Comparison of ENCODE assay signal across 20 cellular contexts in the genomic region with DNA sequence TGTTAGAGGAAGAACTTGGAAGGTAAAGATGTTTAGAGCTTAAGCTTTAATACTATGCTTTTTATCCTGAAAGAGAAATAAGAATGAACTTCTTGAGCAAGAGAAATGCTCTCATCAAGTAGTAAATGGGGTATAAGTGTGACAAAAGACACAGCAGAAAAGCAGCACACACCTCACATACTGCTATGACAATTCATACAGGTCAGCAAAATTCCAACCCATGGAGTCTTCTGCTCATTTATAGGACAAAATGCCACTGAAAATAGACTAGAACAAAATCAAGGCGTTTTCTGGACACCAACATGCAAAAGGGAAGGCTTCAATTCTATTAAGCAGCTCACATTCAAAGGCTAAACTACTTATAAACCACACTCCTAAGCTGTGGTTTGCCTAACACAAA.
A peak's percentile ranks its signal among the peaks of the same experiment; 100 is the strongest.
DNase-seq lines count a peak whose midpoint lies in the region; ATAC-seq, FAIRE-seq and TF ChIP-seq lines count a peak whose summit lies in the region.
"Had no signal": no experiment of that assay in that cellular context is flagged by ENCODE, and none has a peak within 500 bp of the region (broad histone marks: within the 10 kb centered on the region; RNA-seq: fewer than 3 reads in every experiment).

No MANE protein-coding gene starts in this region.

- H3K27me3 Mint-ChIP-seq in CD4-positive, alpha-beta T cell, result no peaks in the 10 kb centered on the region
- H3K27me3 Mint-ChIP-seq in central memory CD8-positive, alpha-beta T cell, result no peaks in the 10 kb centered on the region

- H3K4me3 Mint-ChIP-seq in CD4-positive, alpha-beta T cell, result no peak overlapping the region
- H3K4me3 Mint-ChIP-seq in central memory CD8-positive, alpha-beta T cell, result no peak overlapping the region
- H3K4me3 Mint-ChIP-seq: CD8-positive, alpha-beta T cell had no signal

- H3K9me3 ChIP-seq in CD4-positive, alpha-beta T cell (ENCODE audit: control insufficient read depth, low read length), result no peaks in the 10 kb centered on the region
- H3K9me3 ChIP-seq: BLaER1, MG63 had no signal

- no peak for DNase-seq in CD4-positive, alpha-beta T cell
- DNase-seq in D721Med (ENCODE audit: insufficient read length, low spot score) (no peak), RPMI8226 (peak; percentile 9), cerebellar cortex (ENCODE audit: low spot score) (no peak), RWPE1 (ENCODE audit: low spot score) (no peak), NCI-H69 (lab: John Stamatoyannopoulos, UW) (no peak)
- DNase-seq in central memory CD8-positive, alpha-beta T cell (ENCODE audit: low spot score in 2 of 2), result no peak
- DNase-seq: ACHN; CD8-positive, alpha-beta T cell; DMS153; MG63; NCI-H1048; NCI-H1436; NCI-H187 treated with DMSO at 0.1 percent for 48 hours; NCI-H345; NCI-H524; SHP77 had no signal

- ATAC-seq in CD4-positive, alpha-beta T cell (ENCODE audit: poor library complexity), result no peak
- no peak for ATAC-seq in central memory CD8-positive, alpha-beta T cell (replicated peaks; ENCODE audit: extremely low read depth, poor library complexity, severe bottlenecking)
- no peak for ATAC-seq in HG03469 (IDR thresholded peaks at IDR 0.05; ENCODE audit: unreplicated experiment)
- ATAC-seq: CD8-positive, alpha-beta T cell had no signal

- CTCF ChIA-PET in CD4-positive, alpha-beta T cell (lab: Charles Lee), result no interaction called here
- CTCF ChIA-PET in RWPE1 (lab: Yijun Ruan, JAX), result interaction anchor here (0.6 to 0.7 kb wide), 3 partner anchors 57 to 931 kb away, joined by 3 read pairs; no protein-coding TSS in a partner anchor

- H3K27ac Mint-ChIP-seq in CD4-positive, alpha-beta T cell, result peak overlapping the region; percentile 33
- peak overlapping the region; percentile 39 for H3K27ac Mint-ChIP-seq in central memory CD8-positive, alpha-beta T cell (ENCODE audit: low read depth)
- H3K27ac Mint-ChIP-seq: CD8-positive, alpha-beta T cell had no signal

- H3K4me1 Mint-ChIP-seq in CD4-positive, alpha-beta T cell (ENCODE audit: low read depth), result peaks cover 4% of the 10 kb centered on the region
- H3K4me1 Mint-ChIP-seq in central memory CD8-positive, alpha-beta T cell, result peaks cover 9% of the 10 kb centered on the region

- intact Hi-C loops in CD4-positive, alpha-beta T cell (cut with DNase I, micrococcal nuclease), result no loop called here

- no peak for TF ChIP-seq CTCF in CD4-positive, alpha-beta T cell (IDR thresholded peaks at IDR 0.05)
- TF ChIP-seq CTCF in D721Med (IDR thresholded peaks at IDR 0.05; ENCODE audit: insufficient read depth, missing control alignments), result no peak
- TF ChIP-seq CTCF in RWPE1 (conservative IDR thresholded peaks at IDR 0.05; ENCODE audit: low read depth), result no peak

- peaks cover 39% of the 10 kb centered on the region for H3K36me3 Mint-ChIP-seq in CD4-positive, alpha-beta T cell (ENCODE audit: low read depth)
- peaks cover 11% of the 10 kb centered on the region for H3K36me3 Mint-ChIP-seq in central memory CD8-positive, alpha-beta T cell (ENCODE audit: insufficient read depth)

- H3K9me3 Mint-ChIP-seq in CD4-positive, alpha-beta T cell, result no peaks in the 10 kb centered on the region
- no peaks in the 10 kb centered on the region for H3K9me3 Mint-ChIP-seq in central memory CD8-positive, alpha-beta T cell
- H3K9me3 Mint-ChIP-seq: CD8-positive, alpha-beta T cell had no signal

- POLR2A ChIA-PET in CD4-positive, alpha-beta T cell (lab: Charles Lee), result no interaction called here
- POLR2A ChIA-PET in RWPE1 (lab: Yijun Ruan, JAX; ENCODE audit: low non-redundant PET), result no interaction called here

- H3K27ac ChIP-seq in CD4-positive, alpha-beta T cell (ENCODE audit: low read depth, low read length), result no peak overlapping the region
- no peak overlapping the region for H3K27ac ChIP-seq in RWPE1
- H3K27ac ChIP-seq: BLaER1 had no signal

- FAIRE-seq in D721Med (lab: Jason Lieb, UNC), result peak; percentile 77
- FAIRE-seq: GM18507 had no signal

- no peaks in the 10 kb centered on the region for H3K27me3 ChIP-seq in CD4-positive, alpha-beta T cell (ENCODE audit: control insufficient read depth, insufficient read depth, low read length)
- H3K27me3 ChIP-seq: BLaER1, MG63 had no signal
